Comparison of ENCODE assay signal across 8 cellular contexts in the genomic region with DNA sequence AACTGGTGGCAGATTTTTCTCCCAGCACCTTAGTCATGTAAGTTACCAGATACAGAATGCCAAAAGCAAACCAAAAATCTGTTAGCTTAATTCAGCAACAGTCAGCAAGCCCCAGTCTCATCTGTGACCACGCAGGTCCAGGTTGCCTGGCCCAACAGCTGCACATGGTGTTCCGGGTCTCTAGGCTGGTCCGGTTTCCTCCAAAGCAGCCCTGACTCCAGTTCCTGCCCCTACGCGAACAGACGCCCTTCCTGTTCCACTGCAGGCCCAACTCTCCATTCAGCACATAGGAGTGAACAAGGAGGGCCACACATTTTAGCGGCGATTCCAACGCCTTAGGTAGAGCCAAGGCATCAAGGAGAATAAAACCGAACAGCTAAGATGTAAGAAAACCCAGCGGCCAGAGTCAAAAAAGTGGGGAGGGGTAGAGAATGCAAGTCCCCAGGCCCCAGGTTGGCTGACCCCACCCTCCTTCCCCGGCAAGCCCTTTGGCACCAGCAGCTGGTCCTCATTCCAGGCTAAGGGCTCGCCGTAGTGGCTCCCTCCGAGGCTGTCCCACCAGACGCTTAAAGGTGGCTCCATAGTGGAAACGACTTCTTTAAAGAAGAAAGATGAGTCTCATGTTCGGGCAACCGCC. TPM values are rescaled to one million over a fixed set of nuclear protein-coding genes. Genes with fewer than 3 reads are reported as not detected.
DNase-seq lines count a peak whose midpoint lies in the region; ATAC-seq and TF ChIP-seq lines count a peak whose summit lies in the region.

No MANE protein-coding gene starts in this region.

- no peaks in the 10 kb centered on the region for H3K9me3 Mint-ChIP-seq in activated B cell treated with CpG ODN at 0.5 μM for 24 hours
- H3K9me3 Mint-ChIP-seq in stimulated activated effector memory CD8-positive, alpha-beta T cell treated with anti-CD3 and anti-CD28 coated beads, Interleukin-12 subunit alpha, Interleukin-12 subunit beta, amount 100 ng/mL, for 72 hours = no peaks in the 10 kb centered on the region

- H3K27me3 ChIP-seq in HUES48 (ENCODE audit: control insufficient read depth, insufficient read depth, low read length) (peaks cover 6% of the 10 kb centered on the region), iPS DF 6.9 (ENCODE audit: control insufficient read depth, insufficient read depth, low read length) (no peaks in the 10 kb centered on the region)

- no peak for TF ChIP-seq CTCF in activated B cell treated with CpG ODN at 0.5 μM for 24 hours (IDR thresholded peaks at IDR 0.05)

- H3K27ac Mint-ChIP-seq in activated B cell treated with CpG ODN at 0.5 μM for 24 hours = no peak overlapping the region
- peak overlapping the region; percentile 32 for H3K27ac Mint-ChIP-seq in stimulated activated effector memory CD8-positive, alpha-beta T cell treated with anti-CD3 and anti-CD28 coated beads, Interleukin-12 subunit alpha, Interleukin-12 subunit beta, amount 100 ng/mL, for 72 hours

- peaks cover 2% of the 10 kb centered on the region for H3K36me3 Mint-ChIP-seq in activated B cell treated with CpG ODN at 0.5 μM for 24 hours (ENCODE audit: low read depth)
- peaks cover 11% of the 10 kb centered on the region for H3K36me3 Mint-ChIP-seq in stimulated activated effector memory CD8-positive, alpha-beta T cell treated with anti-CD3 and anti-CD28 coated beads, Interleukin-12 subunit alpha, Interleukin-12 subunit beta, amount 100 ng/mL, for 72 hours

- H3K4me1 ChIP-seq in HUES48 (ENCODE audit: control insufficient read depth, insufficient read depth, low read length) (peaks cover 11% of the 10 kb centered on the region; the same call in 1 of the 2 replicates), iPS DF 6.9 (ENCODE audit: control insufficient read depth, insufficient read depth, low read length) (peaks cover 6% of the 10 kb centered on the region)

- peak overlapping the region; percentile 84 for H3K4me3 Mint-ChIP-seq in activated B cell treated with CpG ODN at 0.5 μM for 24 hours
- peak overlapping the region; percentile 79 for H3K4me3 Mint-ChIP-seq in stimulated activated effector memory CD8-positive, alpha-beta T cell treated with anti-CD3 and anti-CD28 coated beads, Interleukin-12 subunit alpha, Interleukin-12 subunit beta, amount 100 ng/mL, for 72 hours

- H3K36me3 ChIP-seq in HUES48 (ENCODE audit: control insufficient read depth, insufficient read depth, low read length) = peaks cover 3% of the 10 kb centered on the region; the same call in 1 of the 2 replicates
- H3K36me3 ChIP-seq in iPS DF 6.9 (ENCODE audit: control insufficient read depth, insufficient read depth, low read length) = no peaks in the 10 kb centered on the region

- peak overlapping the region; percentile 80 for H3K4me3 ChIP-seq in HUES48 (ENCODE audit: low read depth, low read length)
- peak overlapping the region; percentile 62; the same call in 1 of the 2 replicates for H3K4me3 ChIP-seq in iPS DF 6.9 (ENCODE audit: low read length)

- DNase-seq in activated B cell treated with CpG ODN at 0.5 μM for 24 hours (no peak), iPS DF 6.9 (ENCODE audit: low read depth, low spot score) (no peak), occipital lobe (lab: John Stamatoyannopoulos, UW) (no peak), GF-D8 (lab: John Stamatoyannopoulos, UW) (no peak)
- no peak for DNase-seq in stimulated activated effector memory CD8-positive, alpha-beta T cell treated with anti-CD3 and anti-CD28 coated beads, Interleukin-12 subunit alpha, Interleukin-12 subunit beta, amount 100 ng/mL, for 72 hours (ENCODE audit: low spot score in 2 of 2)
- DNase-seq in effector CD4-positive, alpha-beta T cell = no peak

- POLR2A ChIA-PET in activated B cell treated with CpG ODN at 0.5 μM for 24 hours (lab: Charles Lee) = interaction anchor here (0.6 to 1.1 kb wide), 3 partner anchors 21 to 249 kb away, joined by 3 to 9 read pairs (median 3); no protein-coding TSS in a partner anchor

- H3K9me3 ChIP-seq in HUES48 (ENCODE audit: control insufficient read depth, insufficient read depth, low read length) (no peaks in the 10 kb centered on the region), iPS DF 6.9 (ENCODE audit: control insufficient read depth, insufficient read depth, low read length) (no peaks in the 10 kb centered on the region)

- no CpG with 5 or more reads among the region's 19 CpGs for WGBS in iPS DF 6.9 (ENCODE audit: insufficient coverage, insufficient read length)

- ATAC-seq in activated B cell treated with CpG ODN at 0.5 μM for 24 hours (ENCODE audit: low read depth) (no peak), HG02588 (IDR thresholded peaks at IDR 0.05; ENCODE audit: unreplicated experiment) (no peak)
- ATAC-seq in stimulated activated effector memory CD8-positive, alpha-beta T cell treated with anti-CD3 and anti-CD28 coated beads, Interleukin-12 subunit alpha, Interleukin-12 subunit beta, amount 100 ng/mL, for 72 hours = no peak

- no peaks in the 10 kb centered on the region for H3K27me3 Mint-ChIP-seq in activated B cell treated with CpG ODN at 0.5 μM for 24 hours

- peaks cover 23% of the 10 kb centered on the region for H3K4me1 Mint-ChIP-seq in activated B cell treated with CpG ODN at 0.5 μM for 24 hours
- peaks cover 38% of the 10 kb centered on the region for H3K4me1 Mint-ChIP-seq in stimulated activated effector memory CD8-positive, alpha-beta T cell treated with anti-CD3 and anti-CD28 coated beads, Interleukin-12 subunit alpha, Interleukin-12 subunit beta, amount 100 ng/mL, for 72 hours

- H3K27ac ChIP-seq in HUES48 (ENCODE audit: low read depth, low read length) = no peak overlapping the region
- H3K27ac ChIP-seq in iPS DF 6.9 (ENCODE audit: low read length) = no peak overlapping the region

- intact Hi-C loops in activated B cell treated with CpG ODN at 0.5 μM for 24 hours (cut with micrococcal nuclease) = loop anchor here (5.0 to 10.0 kb wide), 2 partner anchors 940 to 1372 kb away; a partner anchor contains a TSS

- CTCF ChIA-PET in activated B cell treated with CpG ODN at 0.5 μM for 24 hours (lab: Charles Lee) = no interaction called here

- H3K9ac ChIP-seq in HUES48 (ENCODE audit: low read depth, low read length) = no peak overlapping the region

RNA-seq across cellular contexts. Expression of a gene that starts 1.5 kb away (rescaled TPM):
- total RNA-seq in activated B cell treated with CpG ODN at 0.5 μM for 24 hours (123 and 151 TPM in 2 replicates), occipital lobe (160 TPM)

RNA-seq across cellular contexts. Expression of a gene that starts 51.6 kb away (rescaled TPM):
- total RNA-seq in activated B cell treated with CpG ODN at 0.5 μM for 24 hours (0.10 TPM in 1 of 2 replicates, not detected in the other), occipital lobe (22.8 TPM)

Comparison
In these comparisons a context has a peak if more than half of its experiments do, and no peak if none do; other contexts are left out.
1. RNA of a gene that starts 51.6 kb away (total RNA-seq): 22.8 TPM in occipital lobe (single experiment); 0.10 TPM in activated B cell treated with CpG ODN at 0.5 μM for 24 hours; every median in the first group is over 10 times any median in the second.